In the genomic region with DNA sequence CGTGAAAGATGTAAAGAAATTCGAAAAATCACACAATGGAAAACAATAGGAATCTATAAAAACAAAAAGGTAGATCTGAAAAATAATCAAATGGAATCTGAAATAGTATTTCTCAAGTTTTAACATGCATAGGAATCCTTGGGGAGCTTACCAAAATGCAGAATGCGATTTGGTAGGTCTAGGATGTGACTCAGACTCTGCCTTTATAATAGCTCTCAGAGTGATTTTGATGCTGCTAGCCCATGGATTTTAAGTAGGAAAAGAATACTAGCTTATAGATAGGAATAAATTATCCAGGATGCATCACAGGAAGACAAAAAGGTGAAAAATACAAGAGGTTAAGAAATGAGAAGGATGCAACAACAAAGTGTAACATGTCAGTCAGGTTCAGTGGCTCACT, we compare ENCODE assay signal across 8 cellular contexts. TPM values are rescaled to one million over a fixed set of nuclear protein-coding genes. Genes with fewer than 3 reads are reported as not detected.
"Had no signal": no experiment of that assay in that cellular context is flagged by ENCODE, and none has a peak within 500 bp of the region (broad histone marks: within the 10 kb centered on the region; RNA-seq: fewer than 3 reads in every experiment).

No MANE protein-coding gene starts in this region.

- H3K4me3 ChIP-seq: K562 had no signal

- FAIRE-seq: HepG2, HTR-8/SVneo, K562 had no signal

- H3K27ac ChIP-seq: HL-60 had no signal

- DNase-seq: IMR-90, KBM-7, KG1 had no signal

- ATAC-seq: HepG2, K562 had no signal

RNA-seq across cellular contexts. Expression of a gene that starts 24.7 kb away (rescaled TPM):
- total RNA-seq: HT1080 had no signal
